Comparison of ENCODE assay signal across 1 cellular context in genomic region chr1:181104790-181105133, GRCh38.
TF ChIP-seq lines count a peak whose summit lies in the region.

No MANE protein-coding gene starts in this region.

TF ChIP-seq in K562, 482 proteins besides CTCF, POLR2A, EP300 and RAD21 (continued from another document and continues in another):
- TF ChIP-seq AFF1 (IDR thresholded peaks at IDR 0.05; ENCODE audit: low read depth in 1 of 2, partially characterized antibody in 2 of 2) (no peak), BCOR (IDR thresholded peaks at IDR 0.05) (peak; percentile 42), PTTG1 (tag; IDR thresholded peaks at IDR 0.05; ENCODE audit: low read depth) (no peak), GTF2B (IDR thresholded peaks at IDR 0.05; ENCODE audit: extremely low read depth, insufficient read length) (no peak), THAP7 (CRISPR knock-in tag; IDR thresholded peaks at IDR 0.05) (no peak), POLR2G (IDR thresholded peaks at IDR 0.05; ENCODE audit: low read depth, low read length) (no peak), RB1 (IDR thresholded peaks at IDR 0.05; ENCODE audit: low read depth) (no peak), SMAD4 (CRISPR knock-in tag; conservative IDR thresholded peaks at IDR 0.05) (no peak; the same call in 1 of the 2 replicates), ZNF217 (CRISPR knock-in tag; IDR thresholded peaks at IDR 0.05) (no peak), ZNF318 (IDR thresholded peaks at IDR 0.05; ENCODE audit: borderline replicate concordance in 1 of 2, low read depth in 1 of 2) (no peak), ATF3 (IDR thresholded peaks at IDR 0.05) (no peak), ATF3 (CRISPR knock-in tag; conservative IDR thresholded peaks at IDR 0.05) (no peak), RCOR1 (IDR thresholded peaks at IDR 0.05; ENCODE audit: borderline replicate concordance in 1 of 2, low read depth in 2 of 2, low read length in 2 of 2) (no peak), CREM (IDR thresholded peaks at IDR 0.05; ENCODE audit: low read depth) (no peak), L3MBTL2 (IDR thresholded peaks at IDR 0.05) (peak; percentile 79), ZNF41 (CRISPR knock-in tag; conservative IDR thresholded peaks at IDR 0.05) (no peak), ZNF79 (CRISPR knock-in tag; IDR thresholded peaks at IDR 0.05; ENCODE audit: low read depth) (no peak), CC2D1A (IDR thresholded peaks at IDR 0.05) (no peak), NR2C1 (IDR thresholded peaks at IDR 0.05) (no peak), NR2C1 (tag; IDR thresholded peaks at IDR 0.05) (no peak), RFX5 (IDR thresholded peaks at IDR 0.05; ENCODE audit: low read depth, low read length) (no peak), ZBTB26 (CRISPR knock-in tag; IDR thresholded peaks at IDR 0.05) (no peak), FOXK1 (CRISPR knock-in tag; IDR thresholded peaks at IDR 0.05; ENCODE audit: borderline replicate concordance) (no peak), MTA3 (IDR thresholded peaks at IDR 0.05; ENCODE audit: borderline replicate concordance) (peak; percentile 73; the same call in 1 of the 2 replicates), BRF2 (IDR thresholded peaks at IDR 0.05; ENCODE audit: borderline replicate concordance, insufficient read depth, insufficient read length) (no peak), ZNF740 (CRISPR knock-in tag; IDR thresholded peaks at IDR 0.05) (0 out of 2 replicates have a peak, but pooled peaks have one; percentile 22), ZNF740 (tag; IDR thresholded peaks at IDR 0.05) (no peak), NCOA2 (IDR thresholded peaks at IDR 0.05; ENCODE audit: partially characterized antibody in 2 of 2) (no peak), KAT7 (CRISPR knock-in tag; IDR thresholded peaks at IDR 0.05; ENCODE audit: borderline replicate concordance) (0 out of 2 replicates have a peak, but pooled peaks have one; percentile 2), GABPB2 (CRISPR knock-in tag; conservative IDR thresholded peaks at IDR 0.05) (no peak), ZBTB11 (CRISPR knock-in tag; IDR thresholded peaks at IDR 0.05) (peak in 2 of 3 experiments; percentile 31 to 64; a peak in 3 of 6 replicates), MCM2 (IDR thresholded peaks at IDR 0.05; ENCODE audit: low read depth) (no peak), RBFOX2 (IDR thresholded peaks at IDR 0.05; ENCODE audit: low read depth, low read length) (no peak), MEIS2 (IDR thresholded peaks at IDR 0.05; ENCODE audit: partially characterized antibody) (no peak), ZBTB9 (CRISPR knock-in tag; IDR thresholded peaks at IDR 0.05) (peak; percentile 56; the same call in 1 of the 2 replicates), CBX5 (IDR thresholded peaks at IDR 0.05; ENCODE audit: borderline replicate concordance, low read depth) (no peak), ZFP1 (CRISPR knock-in tag; IDR thresholded peaks at IDR 0.05) (no peak)
